16 cellular contexts compared by ENCODE assay signal in the genomic region with DNA sequence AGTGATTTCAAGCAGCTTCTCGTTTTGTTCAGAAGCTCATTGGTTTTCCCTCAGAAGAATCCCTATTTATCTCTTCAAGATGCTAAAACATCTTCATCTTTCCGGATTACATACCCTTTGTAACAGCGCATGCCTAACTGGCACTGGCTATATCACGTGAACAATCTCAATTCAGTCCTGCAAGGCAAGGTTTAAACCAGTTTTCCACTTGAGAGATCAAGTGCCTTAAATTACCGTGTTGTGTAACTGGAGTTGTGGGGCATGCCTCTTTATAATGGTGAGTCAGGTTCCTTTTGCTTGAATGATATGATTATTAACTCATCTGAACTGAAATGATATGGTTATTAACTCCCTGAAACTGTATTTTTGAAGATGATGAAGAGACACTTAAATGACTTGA.
DNase-seq lines count a peak whose midpoint lies in the region; ATAC-seq lines count a peak whose summit lies in the region.
"Had no signal": no experiment of that assay in that cellular context is flagged by ENCODE, and none has a peak within 500 bp of the region (broad histone marks: within the 10 kb centered on the region; RNA-seq: fewer than 3 reads in every experiment).

No MANE protein-coding gene starts in this region.

- DNase-seq in DMS79 (lab: John Stamatoyannopoulos, UW) (peak; percentile 39), NCI-H2029 (lab: John Stamatoyannopoulos, UW) (peak; percentile 85), NCI-H2227 (lab: John Stamatoyannopoulos, UW; ENCODE audit: unreplicated experiment) (peak; percentile 55), kidney tubule cell (ENCODE audit: low spot score) (peak; percentile 47), NCI-H69 (lab: John Stamatoyannopoulos, UW) (no peak), NK-92 (lab: John Stamatoyannopoulos, UW; ENCODE audit: unreplicated experiment) (no peak)
- DNase-seq: CD4-positive, CD25-positive, alpha-beta regulatory T cell; COR-L47; Karpas-422; MV-4-11; NCI-H1105 treated with DMSO at 0.1 percent for 48 hours; NCI-H1930; NCI-H226; NCI-H526 had no signal

- no peak for ATAC-seq in GM19035 (IDR thresholded peaks at IDR 0.05; ENCODE audit: unreplicated experiment)
- no peak for ATAC-seq in HG03432 (IDR thresholded peaks at IDR 0.05; ENCODE audit: unreplicated experiment)

Comparison
In these comparisons a context has a peak if more than half of its experiments do, and no peak if none do; other contexts are left out.
1. DNase-seq: peak in DMS79 (single experiment), NCI-H2029 (single experiment), NCI-H2227 (single experiment) and kidney tubule cell (single experiment); none in NCI-H69 (single experiment) and NK-92 (single experiment).